ENCODE assay signal across 8 cellular contexts in genomic region chr14:50828738-50829471, GRCh38. TPM values are rescaled to one million over a fixed set of nuclear protein-coding genes. Genes with fewer than 3 reads are reported as not detected.
A peak's percentile ranks its signal among the peaks of the same experiment; 100 is the strongest.
DNase-seq lines count a peak whose midpoint lies in the region; ATAC-seq and TF ChIP-seq lines count a peak whose summit lies in the region.

No MANE protein-coding gene starts in this region.

- DNase-seq in left ventricle myocardium inferior (no peak), heart left ventricle (no peak), activated B cell treated with CpG ODN at 0.5 μM for 24 hours (no peak), upper lobe of right lung (no peak), AG08396 (ENCODE audit: low spot score) (no peak)

- no peaks in the 10 kb centered on the region for H3K9me3 Mint-ChIP-seq in activated B cell treated with CpG ODN at 0.5 μM for 24 hours

- peak overlapping the region; percentile 94 for H3K4me3 ChIP-seq in left ventricle myocardium inferior
- peak overlapping the region in 6 of 12 donors; percentile 85 to 99 (median 90) for H3K4me3 ChIP-seq in heart left ventricle
- H3K4me3 ChIP-seq in iPS-18c (ENCODE audit: insufficient read depth, low read depth, low read length), result peak overlapping the region; percentile 74; the same call in 1 of the 2 replicates
- H3K4me3 ChIP-seq in upper lobe of right lung, result peak overlapping the region; percentile 90

- intact Hi-C loops in left ventricle myocardium inferior (cut with micrococcal nuclease), result no loop called here
- intact Hi-C loops in heart left ventricle (cut with DNase I), result loop anchor here in 1 of 10 donors (5.0 kb wide), 1 partner anchor 37 kb away; no protein-coding TSS in a partner anchor
- intact Hi-C loops in activated B cell treated with CpG ODN at 0.5 μM for 24 hours (cut with micrococcal nuclease), result loop anchor here (10.0 kb wide), 2 partner anchors 964 to 1194 kb away; partner anchors contain the start of gene DNAAF2
- intact Hi-C loops in upper lobe of right lung (cut with DNase I), result no loop called here

- no peaks in the 10 kb centered on the region for H3K27me3 Mint-ChIP-seq in activated B cell treated with CpG ODN at 0.5 μM for 24 hours

- peaks cover 76% of the 10 kb centered on the region for H3K4me1 Mint-ChIP-seq in activated B cell treated with CpG ODN at 0.5 μM for 24 hours

- H3K36me3 Mint-ChIP-seq in activated B cell treated with CpG ODN at 0.5 μM for 24 hours (ENCODE audit: low read depth), result peaks cover 41% of the 10 kb centered on the region

- H3K27me3 ChIP-seq in left ventricle myocardium inferior (ENCODE audit: low read depth) (no peaks in the 10 kb centered on the region), heart left ventricle (no peaks in the 10 kb centered on the region), upper lobe of right lung (no peaks in the 10 kb centered on the region)

- no peak overlapping the region for H3K27ac ChIP-seq in left ventricle myocardium inferior (replicated peaks)
- peak overlapping the region in 1 of 12 donors; percentile 93 for H3K27ac ChIP-seq in heart left ventricle
- H3K27ac ChIP-seq in upper lobe of right lung, result no peak overlapping the region

- no peak for TF ChIP-seq CTCF in left ventricle myocardium inferior (IDR thresholded peaks at IDR 0.05; ENCODE audit: borderline replicate concordance)
- TF ChIP-seq CTCF in heart left ventricle (IDR thresholded peaks at IDR 0.05), result no peak
- no peak for TF ChIP-seq CTCF in activated B cell treated with CpG ODN at 0.5 μM for 24 hours (IDR thresholded peaks at IDR 0.05)
- TF ChIP-seq CTCF in upper lobe of right lung (IDR thresholded peaks at IDR 0.05), result no peak

- CTCF ChIA-PET in activated B cell treated with CpG ODN at 0.5 μM for 24 hours (lab: Charles Lee), result interaction anchor here (0.9 to 6.1 kb wide), 5 partner anchors 17 to 55 kb away, joined by 3 to 47 read pairs (median 21); no protein-coding TSS in a partner anchor

- POLR2A ChIA-PET in activated B cell treated with CpG ODN at 0.5 μM for 24 hours (lab: Charles Lee), result interaction anchor here (0.7 to 7.5 kb wide), 10 partner anchors 7 to 1235 kb away, joined by 3 to 143 read pairs (median 14); partner anchors contain the start of gene SAV1

- peak overlapping the region; percentile 93 for H3K27ac Mint-ChIP-seq in activated B cell treated with CpG ODN at 0.5 μM for 24 hours

- H3K9me3 ChIP-seq in left ventricle myocardium inferior (replicated peaks) (no peaks in the 10 kb centered on the region), heart left ventricle (no peaks in the 10 kb centered on the region), iPS-18c (ENCODE audit: control insufficient read depth, insufficient read depth, low read length) (no peaks in the 10 kb centered on the region), upper lobe of right lung (no peaks in the 10 kb centered on the region)

- WGBS in heart left ventricle, 4 donors, result 68 to 77% (median 68%) methylated on average over 10 of the region's 10 CpGs

- H3K36me3 ChIP-seq in left ventricle myocardium inferior (no peaks in the 10 kb centered on the region), heart left ventricle (no peaks in the 10 kb centered on the region), upper lobe of right lung (no peaks in the 10 kb centered on the region)

- no peak for TF ChIP-seq POLR2A in heart left ventricle (IDR thresholded peaks at IDR 0.05)

- peaks cover 53% of the 10 kb centered on the region for H3K4me1 ChIP-seq in left ventricle myocardium inferior
- peaks cover 0 to 59% (median 20%) of the 10 kb centered on the region in 12 donors for H3K4me1 ChIP-seq in heart left ventricle
- H3K4me1 ChIP-seq in upper lobe of right lung, result peaks cover 20% of the 10 kb centered on the region

- peak overlapping the region; percentile 93 for H3K4me3 Mint-ChIP-seq in activated B cell treated with CpG ODN at 0.5 μM for 24 hours

- ATAC-seq in heart left ventricle, result no peak
- no peak for ATAC-seq in activated B cell treated with CpG ODN at 0.5 μM for 24 hours (ENCODE audit: low read depth)
- no peak for ATAC-seq in upper lobe of right lung
- ATAC-seq in GM21381 (IDR thresholded peaks at IDR 0.05; ENCODE audit: unreplicated experiment), result no peak
- no peak for ATAC-seq in GM21825 (IDR thresholded peaks at IDR 0.05; ENCODE audit: unreplicated experiment)

RNA-seq across cellular contexts. Expression of gene NIN, which starts 2.1 kb away (rescaled TPM):
- total RNA-seq in left ventricle myocardium inferior, result 27.4 TPM
- total RNA-seq in heart left ventricle, result 10 to 100 TPM; 17.9 to 48.3 (median 25.8) TPM
- 10 to 100 TPM; 11.7 to 12.5 TPM for polyA plus RNA-seq in heart left ventricle
- 145 and 156 TPM in 2 replicates for total RNA-seq in activated B cell treated with CpG ODN at 0.5 μM for 24 hours
- 37.5 TPM for total RNA-seq in upper lobe of right lung

RNA-seq across cellular contexts. Expression of gene ABHD12B, which starts 42.9 kb away (rescaled TPM):
- total RNA-seq in left ventricle myocardium inferior (not detected), heart left ventricle (1 to 10 TPM in 1 of 9 donors, not detected in 8; 1.2 TPM), activated B cell treated with CpG ODN at 0.5 μM for 24 hours (not detected in 2 replicates), upper lobe of right lung (0.43 TPM)
- not detected for polyA plus RNA-seq in heart left ventricle
